ENCODE assay signal across 9 cellular contexts in genomic region chr2:200408428-200409311, GRCh38.
A peak's percentile ranks its signal among the peaks of the same experiment; 100 is the strongest.
DNase-seq lines count a peak whose midpoint lies in the region; ATAC-seq, FAIRE-seq and TF ChIP-seq lines count a peak whose summit lies in the region.
"Had no signal": no experiment of that assay in that cellular context is flagged by ENCODE, and none has a peak within 500 bp of the region (broad histone marks: within the 10 kb centered on the region; RNA-seq: fewer than 3 reads in every experiment).

No MANE protein-coding gene starts in this region.

- H3K9me3 Mint-ChIP-seq in stimulated activated memory B cell treated with anti-CD40 and anti-IgM and Interleukin-4, amounts not matched to agents 10 μg/mL and 1 μg/mL and 100 μg/mL, for 72 hours: no peaks in the 10 kb centered on the region

- TF ChIP-seq CTCF in left ventricle myocardium inferior (IDR thresholded peaks at IDR 0.05; ENCODE audit: borderline replicate concordance): no peak
- no peak for TF ChIP-seq CTCF in fibroblast of the aortic adventitia (IDR thresholded peaks at IDR 0.05; ENCODE audit: insufficient read depth, low read length)

- peaks cover 10% of the 10 kb centered on the region for H3K4me1 Mint-ChIP-seq in stimulated activated memory B cell treated with anti-CD40 and anti-IgM and Interleukin-4, amounts not matched to agents 10 μg/mL and 1 μg/mL and 100 μg/mL, for 72 hours

- no peak overlapping the region for H3K27ac ChIP-seq in right cardiac atrium (ENCODE audit: low read length)
- no peak overlapping the region for H3K27ac ChIP-seq in left ventricle myocardium inferior (replicated peaks)
- H3K27ac ChIP-seq in SJSA1: peak overlapping the region; percentile 95

- H3K9me3 ChIP-seq in right cardiac atrium (ENCODE audit: control insufficient read depth, low read length) (no peaks in the 10 kb centered on the region), left ventricle myocardium inferior (replicated peaks) (no peaks in the 10 kb centered on the region), SJSA1 (replicated peaks) (no peaks in the 10 kb centered on the region)

- FAIRE-seq in urothelium cell line (lab: Jason Lieb, UNC): no peak
- FAIRE-seq: colon had no signal

- H3K27me3 ChIP-seq in right cardiac atrium (ENCODE audit: control insufficient read depth, insufficient read depth) (no peaks in the 10 kb centered on the region), left ventricle myocardium inferior (ENCODE audit: low read depth) (no peaks in the 10 kb centered on the region), SJSA1 (replicated peaks) (no peaks in the 10 kb centered on the region)

- DNase-seq in right cardiac atrium (peak in 2 of 3 donors; percentile 30 to 45), left ventricle myocardium inferior (no peak), SJSA1 (ENCODE audit: low read depth in 1 of 2, low spot score in 2 of 2) (peak; percentile 72 to 84), fibroblast of the aortic adventitia (ENCODE audit: low read depth) (peak; percentile 64), urothelium cell line (ENCODE audit: low spot score) (peak; percentile 76)
- no peak for DNase-seq in central memory CD4-positive, alpha-beta T cell

- ATAC-seq in right cardiac atrium (no peak), GM21619 (IDR thresholded peaks at IDR 0.05; ENCODE audit: unreplicated experiment) (no peak)
- ATAC-seq in stimulated activated memory B cell treated with anti-CD40 and anti-IgM and Interleukin-4, amounts not matched to agents 10 μg/mL and 1 μg/mL and 100 μg/mL, for 72 hours: no peak

- no peak overlapping the region for H3K4me3 Mint-ChIP-seq in stimulated activated memory B cell treated with anti-CD40 and anti-IgM and Interleukin-4, amounts not matched to agents 10 μg/mL and 1 μg/mL and 100 μg/mL, for 72 hours

- peaks cover 4% of the 10 kb centered on the region for H3K36me3 ChIP-seq in left ventricle myocardium inferior
- peaks cover 24% of the 10 kb centered on the region for H3K36me3 ChIP-seq in SJSA1

- intact Hi-C loops in right cardiac atrium (cut with DNase I): loop anchor here in 1 of 4 donors (10.0 kb wide), 1 partner anchor 104 kb away; the partner anchor contains the start of gene SPATS2L
- intact Hi-C loops in left ventricle myocardium inferior (cut with micrococcal nuclease): no loop called here

- H3K4me3 ChIP-seq in right cardiac atrium (ENCODE audit: low read length) (no peak overlapping the region), left ventricle myocardium inferior (no peak overlapping the region), SJSA1 (peak overlapping the region; percentile 6), fibroblast of the aortic adventitia (ENCODE audit: low read depth, low read length) (no peak overlapping the region)

- H3K4me1 ChIP-seq in right cardiac atrium (ENCODE audit: control insufficient read depth, insufficient read depth, low read length): peaks cover 9% of the 10 kb centered on the region
- H3K4me1 ChIP-seq in left ventricle myocardium inferior: peaks cover 41% of the 10 kb centered on the region
- peaks cover 65% of the 10 kb centered on the region for H3K4me1 ChIP-seq in SJSA1 (replicated peaks)

- WGBS in right cardiac atrium: 86% methylated on average over 19 of the region's 19 CpGs

- peaks cover 30% of the 10 kb centered on the region for H3K27me3 Mint-ChIP-seq in stimulated activated memory B cell treated with anti-CD40 and anti-IgM and Interleukin-4, amounts not matched to agents 10 μg/mL and 1 μg/mL and 100 μg/mL, for 72 hours

- H3K27ac Mint-ChIP-seq in stimulated activated memory B cell treated with anti-CD40 and anti-IgM and Interleukin-4, amounts not matched to agents 10 μg/mL and 1 μg/mL and 100 μg/mL, for 72 hours: no peak overlapping the region

- H3K36me3 Mint-ChIP-seq in stimulated activated memory B cell treated with anti-CD40 and anti-IgM and Interleukin-4, amounts not matched to agents 10 μg/mL and 1 μg/mL and 100 μg/mL, for 72 hours: no peaks in the 10 kb centered on the region

Comparison
In these comparisons a context has a peak if more than half of its experiments do, and no peak if none do; other contexts are left out.
1. DNase-seq: peak in right cardiac atrium (2 of 3), SJSA1 (2 of 2), fibroblast of the aortic adventitia (single experiment) and urothelium cell line (single experiment); none in left ventricle myocardium inferior (single experiment) and central memory CD4-positive, alpha-beta T cell (single experiment).